Comparison of ENCODE assay signal across 2 cellular contexts in the genomic region with DNA sequence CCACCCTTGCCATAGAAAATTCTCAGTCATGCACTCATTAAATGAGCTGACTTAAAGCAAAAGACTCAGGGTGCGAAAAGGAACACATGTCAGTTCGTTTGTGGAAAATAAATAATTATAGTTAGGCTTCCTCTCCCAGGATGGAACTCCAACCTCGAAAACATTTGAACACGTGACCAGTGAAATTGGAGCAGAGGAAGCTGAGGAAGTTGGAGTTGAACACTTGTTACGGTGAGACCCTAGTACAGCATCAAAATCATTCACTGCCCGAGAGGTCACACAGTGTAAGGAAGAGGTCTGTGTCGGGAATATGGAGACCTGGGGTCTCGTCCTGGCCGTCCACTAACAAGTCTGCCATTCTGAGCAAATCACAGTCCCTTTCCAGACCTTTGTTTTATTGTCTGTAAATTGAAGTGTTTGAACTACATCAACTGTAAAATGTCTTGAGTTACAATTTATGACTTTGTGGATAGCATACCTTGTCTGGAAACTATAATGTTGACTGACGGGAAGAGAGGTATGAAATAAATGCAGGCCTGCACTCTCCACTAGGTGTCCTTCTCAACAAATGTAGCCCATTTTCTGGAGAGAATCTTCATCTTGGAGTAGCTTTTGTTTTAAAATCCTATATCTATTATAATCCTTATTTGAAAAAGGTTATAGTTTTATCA.
TF ChIP-seq lines count a peak whose summit lies in the region.

No MANE protein-coding gene starts in this region.

TF ChIP-seq in GM12878, 131 proteins besides CTCF, POLR2A, EP300 and RAD21 (continued from another document):
- TF ChIP-seq, protein P1, sequence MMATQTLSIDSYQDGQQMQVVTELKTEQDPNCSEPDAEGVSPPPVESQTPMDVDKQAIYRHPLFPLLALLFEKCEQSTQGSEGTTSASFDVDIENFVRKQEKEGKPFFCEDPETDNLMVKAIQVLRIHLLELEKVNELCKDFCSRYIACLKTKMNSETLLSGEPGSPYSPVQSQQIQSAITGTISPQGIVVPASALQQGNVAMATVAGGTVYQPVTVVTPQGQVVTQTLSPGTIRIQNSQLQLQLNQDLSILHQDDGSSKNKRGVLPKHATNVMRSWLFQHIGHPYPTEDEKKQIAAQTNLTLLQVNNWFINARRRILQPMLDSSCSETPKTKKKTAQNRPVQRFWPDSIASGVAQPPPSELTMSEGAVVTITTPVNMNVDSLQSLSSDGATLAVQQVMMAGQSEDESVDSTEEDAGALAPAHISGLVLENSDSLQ (IDR thresholded peaks at IDR 0.05), result peak; percentile 68
- TF ChIP-seq SMAD5 (IDR thresholded peaks at IDR 0.05; ENCODE audit: low read depth) (0 out of 2 replicates have a peak, but pooled peaks have one; percentile 59), ZZZ3 (IDR thresholded peaks at IDR 0.05; ENCODE audit: control insufficient read depth, insufficient read length, low read depth) (no peak)

TF ChIP-seq in neural cell, 6 proteins besides CTCF, POLR2A, EP300 and RAD21 (continued from another document):
- TF ChIP-seq REST (IDR thresholded peaks at IDR 0.05; ENCODE audit: borderline replicate concordance) (no peak), POLR2AphosphoS5 (IDR thresholded peaks at IDR 0.05) (no peak)
